Comparison of ENCODE assay signal across 1 cellular context in genomic region chr7:35004531-35005096, GRCh38.
TF ChIP-seq lines count a peak whose summit lies in the region.

No MANE protein-coding gene starts in this region.

TF ChIP-seq in HCT116, 20 proteins besides CTCF, POLR2A, EP300 and RAD21 (continued from another document):
- TF ChIP-seq REST (IDR thresholded peaks at IDR 0.05; ENCODE audit: low read depth) = no peak
- TF ChIP-seq EZH2 (IDR thresholded peaks at IDR 0.05) = no peak
- TF ChIP-seq SRF (IDR thresholded peaks at IDR 0.05; ENCODE audit: low read depth) = peak; percentile 51
- TF ChIP-seq SP1 (IDR thresholded peaks at IDR 0.05; ENCODE audit: low read depth) = peak; percentile 65
- peak; percentile 27; the same call in 1 of the 2 replicates for TF ChIP-seq MAX (IDR thresholded peaks at IDR 0.05)
TF ChIP-seq in HCT116: peak in this region for 6.
